Comparison of ENCODE assay signal across 15 cellular contexts in the genomic region with DNA sequence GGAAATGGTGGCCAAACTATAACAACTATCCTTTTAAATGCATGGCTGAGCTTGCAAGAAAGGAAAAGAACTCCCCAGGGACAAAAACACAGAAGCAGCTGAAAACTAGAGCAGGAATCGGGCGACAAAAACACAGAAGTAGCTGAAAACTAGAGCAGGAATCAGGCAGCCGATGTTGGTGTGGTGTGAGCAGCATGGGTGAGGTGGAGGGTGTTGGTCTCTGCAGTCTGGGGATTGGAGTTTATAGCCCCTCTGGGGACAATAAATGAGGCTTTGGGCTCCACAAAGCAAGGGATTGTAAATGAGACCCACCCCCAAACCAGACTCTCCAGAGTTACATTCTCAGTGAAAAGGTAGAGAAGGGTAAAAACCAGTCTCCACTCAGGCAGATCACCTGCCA.
"Had no signal": no experiment of that assay in that cellular context is flagged by ENCODE, and none has a peak within 500 bp of the region (broad histone marks: within the 10 kb centered on the region; RNA-seq: fewer than 3 reads in every experiment).

No MANE protein-coding gene starts in this region.

- H3K9ac ChIP-seq: parathyroid adenoma had no signal

- H3K36me3 ChIP-seq: adrenal gland, gastrocnemius medialis, spleen, thoracic aorta, upper lobe of left lung had no signal

- H3K27ac ChIP-seq: adrenal gland, gastrocnemius medialis, parathyroid adenoma, spleen, thoracic aorta, upper lobe of left lung had no signal

- H3K4me3 ChIP-seq: adrenal gland, gastrocnemius medialis, mucosa of descending colon, spleen, thoracic aorta, upper lobe of left lung had no signal

- H3K4me1 ChIP-seq: adrenal gland, gastrocnemius medialis, parathyroid adenoma, upper lobe of left lung had no signal

- H3K27me3 ChIP-seq: adrenal gland, gastrocnemius medialis, upper lobe of left lung had no signal

- DNase-seq: activated CD4-positive, alpha-beta memory T cell treated with anti-CD3 and anti-CD28 coated beads for 36 hours; activated CD4-positive, alpha-beta T cell treated with anti-CD3 and anti-CD28 coated beads for 36 hours; activated gamma-delta T cell treated with Interleukin-2 at 50 U/mL for 16 hours; activated T-cell treated with anti-CD3 and anti-CD28 coated beads for 4 hours; adrenal gland; effector CD8-positive, alpha-beta T cell; gastrocnemius medialis; mesenchymal stem cell; mucosa of descending colon; naive B cell; spleen; stimulated activated naive B cell treated with anti-CD40 and anti-IgM and Interleukin-4, amounts not matched to agents 10 μg/mL and 1 μg/mL and 100 μg/mL, for 72 hours; upper lobe of left lung had no signal

- H3K9me3 ChIP-seq: adrenal gland, gastrocnemius medialis, mucosa of descending colon, thoracic aorta had no signal
